ENCODE assay signal across 8 cellular contexts in the genomic region with DNA sequence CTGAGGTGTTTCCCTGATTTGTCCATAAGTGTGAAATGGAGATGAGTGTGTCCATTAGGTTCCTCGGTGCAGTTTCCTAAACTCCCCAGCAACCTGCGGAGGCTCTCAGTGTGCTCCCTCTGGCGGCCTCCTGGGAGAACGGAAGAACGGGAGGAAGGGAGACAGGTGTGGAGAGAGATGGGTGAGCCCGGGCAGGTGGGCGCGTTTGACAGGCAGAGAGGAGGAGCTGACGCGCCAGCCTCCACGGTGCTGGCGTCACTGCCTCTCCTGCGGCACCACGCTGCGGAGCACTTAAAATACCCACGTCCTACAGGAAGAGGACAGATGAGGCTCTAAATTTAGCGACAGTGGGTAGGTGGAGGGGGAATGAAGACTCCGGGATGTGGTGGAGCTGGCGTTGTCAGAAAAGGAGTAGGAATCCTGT. TPM values are rescaled to one million over a fixed set of nuclear protein-coding genes. Genes with fewer than 3 reads are reported as not detected.
DNase-seq lines count a peak whose midpoint lies in the region; ATAC-seq, FAIRE-seq and TF ChIP-seq lines count a peak whose summit lies in the region.

No MANE protein-coding gene starts in this region.

- peaks cover 5% of the 10 kb centered on the region for H3K9me3 Mint-ChIP-seq in activated CD4-positive, alpha-beta T cell treated with anti-CD3 and anti-CD28 coated beads for 36 hours (ENCODE audit: low read depth)

- TF ChIP-seq RAD21 in GM12878 (IDR thresholded peaks at IDR 0.05; ENCODE audit: insufficient read depth, low read depth, low read length) = no peak

- H3K36me3 ChIP-seq in GM12878 (ENCODE audit: control insufficient read depth in 2 of 2, insufficient read depth in 2 of 2, low read length in 1 of 2) = no peaks in the 10 kb centered on the region; a peak in 1 of 4 replicates

- ATAC-seq in activated CD4-positive, alpha-beta T cell treated with anti-CD3 and anti-CD28 coated beads for 36 hours = peak; percentile 80
- ATAC-seq in GM12878 = peak; percentile 66
- no peak for ATAC-seq in HG02610 (IDR thresholded peaks at IDR 0.05; ENCODE audit: unreplicated experiment)
- no peak for ATAC-seq in GM19351 (IDR thresholded peaks at IDR 0.05; ENCODE audit: unreplicated experiment)

- peak; percentile 38 to 43 (median 39); a peak in 5 of 6 replicates for TF ChIP-seq CTCF in GM12878 (IDR thresholded peaks at IDR 0.05 in 2 of 3, conservative IDR thresholded peaks at IDR 0.05 in 1 of 3; ENCODE audit: control insufficient read depth in 2 of 3, extremely low read depth in 1 of 3, insufficient read depth in 1 of 3, low read depth in 3 of 3, low read length in 3 of 3)

- no TSS peak for BruUV-seq in GM12878 (replicated peaks; lab: Mats Ljungman, UMichigan)

- H3K4me3 Mint-ChIP-seq in activated CD4-positive, alpha-beta T cell treated with anti-CD3 and anti-CD28 coated beads for 36 hours = peak overlapping the region; percentile 15

- H3K36me3 Mint-ChIP-seq in activated CD4-positive, alpha-beta T cell treated with anti-CD3 and anti-CD28 coated beads for 36 hours (ENCODE audit: low read depth) = no peaks in the 10 kb centered on the region

- RAD21 ChIA-PET in GM12878 (lab: Charles Lee; ENCODE audit: unreplicated experiment) = no interaction called here

- POLR2A ChIA-PET in activated CD4-positive, alpha-beta T cell treated with anti-CD3 and anti-CD28 coated beads for 36 hours (lab: Charles Lee) = no interaction called here
- POLR2A ChIA-PET in GM12878 (lab: Charles Lee) = no interaction called here

- H3K27ac Mint-ChIP-seq in activated CD4-positive, alpha-beta T cell treated with anti-CD3 and anti-CD28 coated beads for 36 hours = no peak overlapping the region

- H3K4me1 Mint-ChIP-seq in activated CD4-positive, alpha-beta T cell treated with anti-CD3 and anti-CD28 coated beads for 36 hours = peaks cover 11% of the 10 kb centered on the region

- H3K4me2 ChIP-seq in GM12878 (ENCODE audit: control insufficient read depth, insufficient read depth) = no peak overlapping the region

- H3K9ac ChIP-seq in GM12878 (ENCODE audit: control insufficient read depth, insufficient read depth, low read length) = no peak overlapping the region

- TF ChIP-seq EP300 in GM12878 (IDR thresholded peaks at IDR 0.05; ENCODE audit: borderline replicate concordance in 1 of 2, control insufficient read depth in 1 of 2, low read depth in 2 of 2, low read length in 2 of 2) = no peak

- peaks cover 14% of the 10 kb centered on the region for H3K27me3 Mint-ChIP-seq in activated CD4-positive, alpha-beta T cell treated with anti-CD3 and anti-CD28 coated beads for 36 hours

- DNase-seq in activated CD4-positive, alpha-beta T cell treated with anti-CD3 and anti-CD28 coated beads for 36 hours = peak; percentile 62
- DNase-seq in activated CD4-positive, alpha-beta T cell treated with anti-CD3 and anti-CD28 coated beads for 1 hour = no peak
- DNase-seq in NCI-H510A treated with DMSO at 0.1 percent for 48 hours (lab: John Stamatoyannopoulos, UW) = peak; percentile 64
- no peak for DNase-seq in GM12878 (ENCODE audit: low read depth, low spot score)
- peak; percentile 13 for DNase-seq in kidney glomerular epithelial cell (lab: John Stamatoyannopoulos, UW)
- peak in 2 of 3 donors; percentile 8 to 9 for DNase-seq in stimulated activated CD4-positive, alpha-beta T cell treated with anti-CD3 and anti-CD28 coated beads, TNF-alpha, amount 100 ng/mL, for 48 hours (ENCODE audit: low read depth in 3 of 3)

- no peak for TF ChIP-seq POLR2A in GM12878 (IDR thresholded peaks at IDR 0.05; ENCODE audit: low read depth, low read length)

- H3K4me1 ChIP-seq in GM12878 (ENCODE audit: control insufficient read depth, insufficient read depth, low read length) = no peaks in the 10 kb centered on the region

- SMC1A ChIA-PET in GM12878 (lab: Charles Lee; ENCODE audit: uncharacterized antibody, unreplicated experiment) = no interaction called here

- in situ Hi-C loops in GM12878 (cut with MboI) = no loop called here

- peaks cover 0 to 4% of the 10 kb centered on the region in 2 experiments; a peak in 1 of 4 replicates for H3K27me3 ChIP-seq in GM12878 (replicated peaks in 1 of 2; ENCODE audit: control insufficient read depth in 2 of 2, insufficient read depth in 2 of 2, low read length in 1 of 2)

- no peaks in the 10 kb centered on the region for H3K79me2 ChIP-seq in GM12878 (ENCODE audit: control insufficient read depth, insufficient read depth, low read length)

- H3K9me3 ChIP-seq in GM12878 (replicated peaks; ENCODE audit: control insufficient read depth, insufficient read depth, low read length) = no peaks in the 10 kb centered on the region; the same call in 1 of the 3 replicates

- WGBS in GM12878 (ENCODE audit: insufficient coverage, insufficient replicate concordance, low lambda C conversion rate, missing lambda C conversion rate) = 9% methylated on average over 19 of the region's 19 CpGs

- FAIRE-seq in GM12878 (lab: Jason Lieb, UNC) = no peak

- H2AFZ ChIP-seq in GM12878 (ENCODE audit: control insufficient read depth, low read depth, low read length) = no peak overlapping the region

- CTCF ChIA-PET in activated CD4-positive, alpha-beta T cell treated with anti-CD3 and anti-CD28 coated beads for 36 hours (lab: Charles Lee) = interaction anchor here (0.6 to 3.6 kb wide), 10 partner anchors 9 to 95 kb away, joined by 3 to 13 read pairs (median 4); a partner anchor contains a TSS
- CTCF ChIA-PET in GM12878 (lab: Yijun Ruan, JAX) = interaction anchor here (0.7 to 1.3 kb wide), 4 partner anchors 8 to 83 kb away, joined by 3 to 5 read pairs (median 4); a partner anchor contains a TSS

- no peak overlapping the region for H3K4me3 ChIP-seq in GM12878

- H3K27ac ChIP-seq in GM12878 (ENCODE audit: control insufficient read depth, insufficient read depth) = no peak overlapping the region

- intact Hi-C loops in activated CD4-positive, alpha-beta T cell treated with anti-CD3 and anti-CD28 coated beads for 36 hours (cut with DNase I, micrococcal nuclease) = loop anchor here in 1 of 2 experiments (1.0 kb wide), 1 partner anchor 26 kb away; no protein-coding TSS in a partner anchor
- intact Hi-C loops in GM12878 (cut with micrococcal nuclease; ENCODE audit: unreplicated experiment) = no loop called here

- no peaks in the 10 kb centered on the region for H4K20me1 ChIP-seq in GM12878 (ENCODE audit: control insufficient read depth, insufficient read depth)

RNA-seq across cellular contexts. Expression of a gene that starts 26.8 kb away (rescaled TPM):
- 10 to 100 TPM; 25.4 to 38.8 TPM for total RNA-seq in activated CD4-positive, alpha-beta T cell treated with anti-CD3 and anti-CD28 coated beads for 36 hours
- 28.2 and 33.2 TPM in 2 replicates for total RNA-seq in GM12878 (2013; cell fraction: nucleolus; rRNA removed)
- total RNA-seq in GM12878 (2014; rRNA removed) = 12.3 and 14.5 TPM in 2 replicates
- total RNA-seq in GM12878 (2014; rRNA removed; fragmentation: Illumina TruSeq; extraction: Trizol) = 11.9 and 13.0 TPM in 2 replicates
- 29.2 and 31.9 TPM in 2 replicates for total RNA-seq in GM12878 (2021)
- 14.7 TPM for polyA plus RNA-seq in GM12878 (2011; ENCODE audit: low read depth)
- 12.1 and 17.1 TPM in 2 replicates for polyA plus RNA-seq in GM12878 (2011; rRNA removed)
- polyA plus RNA-seq in GM12878 (2011; cell fraction: cytosol; rRNA removed) = 15.9 and 20.2 TPM in 2 replicates
- polyA plus RNA-seq in GM12878 (2011; cell fraction: nucleus; rRNA removed) = 30.8 and 33.7 TPM in 2 replicates
- polyA plus RNA-seq in GM12878 (2012) = 16.4 and 18.9 TPM in 2 replicates
- polyA plus RNA-seq in GM12878 (2014; fragmentation: Illumina TruSeq; extraction: Trizol) = 10.1 and 14.4 TPM in 2 replicates
- 1 to 10 TPM; 1.3 to 2.9 TPM for polyA plus RNA-seq in GM12878 (2014; fragmentation: Nextera tagmentation; extraction: Ambion mirVana)
- 15.2 and 17.9 TPM in 2 replicates for polyA plus RNA-seq in GM12878 (2014; rRNA removed)
- polyA plus RNA-seq in GM12878 (2016; fragmentation: Nextera tagmentation; extraction: Ambion mirVana) = 1 to 10 TPM; 6.6 to 7.1 TPM
- polyA minus RNA-seq in GM12878 (2011; rRNA and poly(A)+ RNA removed) = 17.0 and 25.0 TPM in 2 replicates
- 7.0 and 7.4 TPM in 2 replicates for polyA minus RNA-seq in GM12878 (2011; cell fraction: cytosol; rRNA and poly(A)+ RNA removed)
- polyA minus RNA-seq in GM12878 (2011; cell fraction: nucleus; rRNA and poly(A)+ RNA removed) = 17.5 and 27.0 TPM in 2 replicates

RNA-seq across cellular contexts. Expression of a gene that starts 32.5 kb away (rescaled TPM):
- total RNA-seq in activated CD4-positive, alpha-beta T cell treated with anti-CD3 and anti-CD28 coated beads for 36 hours = 10 to 100 TPM; 28.2 to 37.9 TPM
- total RNA-seq in GM12878 (2013; cell fraction: nucleolus; rRNA removed) = 63.2 and 75.7 TPM in 2 replicates
- 11.9 and 13.8 TPM in 2 replicates for total RNA-seq in GM12878 (2014; rRNA removed)
- 8.3 and 8.8 TPM in 2 replicates for total RNA-seq in GM12878 (2014; rRNA removed; fragmentation: Illumina TruSeq; extraction: Trizol)
- total RNA-seq in GM12878 (2021) = 17.1 and 24.7 TPM in 2 replicates
- 15.9 TPM for polyA plus RNA-seq in GM12878 (2011; ENCODE audit: low read depth)
- polyA plus RNA-seq in GM12878 (2011; rRNA removed) = 16.9 and 28.9 TPM in 2 replicates
- 26.1 and 30.0 TPM in 2 replicates for polyA plus RNA-seq in GM12878 (2011; cell fraction: cytosol; rRNA removed)
- polyA plus RNA-seq in GM12878 (2011; cell fraction: nucleus; rRNA removed) = 143 and 188 TPM in 2 replicates
- 24.7 and 25.7 TPM in 2 replicates for polyA plus RNA-seq in GM12878 (2012)
- 9.5 and 14.7 TPM in 2 replicates for polyA plus RNA-seq in GM12878 (2014; fragmentation: Illumina TruSeq; extraction: Trizol)
- under 1 TPM; 0.09 to 0.14 TPM for polyA plus RNA-seq in GM12878 (2014; fragmentation: Nextera tagmentation; extraction: Ambion mirVana)
- polyA plus RNA-seq in GM12878 (2014; rRNA removed) = 33.8 and 35.9 TPM in 2 replicates
- polyA plus RNA-seq in GM12878 (2016; fragmentation: Nextera tagmentation; extraction: Ambion mirVana) = 1 to 10 TPM; 6.5 to 7.1 TPM
- polyA minus RNA-seq in GM12878 (2011; rRNA and poly(A)+ RNA removed) = 18.7 and 38.4 TPM in 2 replicates
- polyA minus RNA-seq in GM12878 (2011; cell fraction: cytosol; rRNA and poly(A)+ RNA removed) = 10.2 and 11.4 TPM in 2 replicates
- 33.0 and 54.5 TPM in 2 replicates for polyA minus RNA-seq in GM12878 (2011; cell fraction: nucleus; rRNA and poly(A)+ RNA removed)

RNA-seq across cellular contexts. Expression of a gene that starts 34.0 kb away (rescaled TPM):
- total RNA-seq in activated CD4-positive, alpha-beta T cell treated with anti-CD3 and anti-CD28 coated beads for 36 hours = not detected
- not detected in 2 replicates for total RNA-seq in GM12878 (2013; cell fraction: nucleolus; rRNA removed)
- 0.34 TPM in 1 of 2 replicates, not detected in the other for total RNA-seq in GM12878 (2014; rRNA removed)
- total RNA-seq in GM12878 (2014; rRNA removed; fragmentation: Illumina TruSeq; extraction: Trizol) = not detected in 2 replicates
- not detected in 2 replicates for total RNA-seq in GM12878 (2021)
- not detected for polyA plus RNA-seq in GM12878 (2011; ENCODE audit: low read depth)
- 0.11 and 0.19 TPM in 2 replicates for polyA plus RNA-seq in GM12878 (2011; rRNA removed)
- 0.10 and 0.36 TPM in 2 replicates for polyA plus RNA-seq in GM12878 (2011; cell fraction: cytosol; rRNA removed)
- polyA plus RNA-seq in GM12878 (2011; cell fraction: nucleus; rRNA removed) = 1.4 and 2.0 TPM in 2 replicates
- 3.2 and 5.3 TPM in 2 replicates for polyA plus RNA-seq in GM12878 (2012)
- polyA plus RNA-seq in GM12878 (2014; fragmentation: Illumina TruSeq; extraction: Trizol) = not detected in 2 replicates
- polyA plus RNA-seq in GM12878 (2014; fragmentation: Nextera tagmentation; extraction: Ambion mirVana) = under 1 TPM in 1 of 2 experiments, not detected in 1; 0.29 TPM
- polyA plus RNA-seq in GM12878 (2014; rRNA removed) = 0.35 TPM in 1 of 2 replicates, not detected in the other
- 1 to 10 TPM in 1 of 2 experiments, under 1 TPM in 1; 0.23 to 1.1 TPM for polyA plus RNA-seq in GM12878 (2016; fragmentation: Nextera tagmentation; extraction: Ambion mirVana)
- not detected in 2 replicates for polyA minus RNA-seq in GM12878 (2011; rRNA and poly(A)+ RNA removed)
- not detected in 2 replicates for polyA minus RNA-seq in GM12878 (2011; cell fraction: cytosol; rRNA and poly(A)+ RNA removed)
- not detected in 2 replicates for polyA minus RNA-seq in GM12878 (2011; cell fraction: nucleus; rRNA and poly(A)+ RNA removed)

RNA-seq across cellular contexts. Expression of a gene that starts 53.7 kb away (rescaled TPM):
- 10 to 100 TPM; 17.3 to 18.9 TPM for total RNA-seq in activated CD4-positive, alpha-beta T cell treated with anti-CD3 and anti-CD28 coated beads for 36 hours
- 30.5 and 32.9 TPM in 2 replicates for total RNA-seq in GM12878 (2013; cell fraction: nucleolus; rRNA removed)
- total RNA-seq in GM12878 (2014; rRNA removed) (10.7 and 12.8 TPM in 2 replicates), GM12878 (2014; rRNA removed; fragmentation: Illumina TruSeq; extraction: Trizol) (10.2 and 11.7 TPM in 2 replicates), GM12878 (2021) (10.3 and 11.5 TPM in 2 replicates)
- 3.7 TPM for polyA plus RNA-seq in GM12878 (2011; ENCODE audit: low read depth)
- polyA plus RNA-seq in GM12878 (2011; rRNA removed) (4.9 and 5.8 TPM in 2 replicates), GM12878 (2014; fragmentation: Illumina TruSeq; extraction: Trizol) (10.5 and 16.3 TPM in 2 replicates), GM12878 (2014; fragmentation: Nextera tagmentation; extraction: Ambion mirVana) (1 to 10 TPM; 1.3 to 2.5 TPM), GM12878 (2014; rRNA removed) (10.6 and 14.2 TPM in 2 replicates), GM12878 (2016; fragmentation: Nextera tagmentation; extraction: Ambion mirVana) (1 to 10 TPM; 4.7 to 6.0 TPM)
- 7.6 and 8.8 TPM in 2 replicates for polyA plus RNA-seq in GM12878 (2011; cell fraction: cytosol; rRNA removed)
- polyA plus RNA-seq in GM12878 (2011; cell fraction: nucleus; rRNA removed) = 8.4 and 10.5 TPM in 2 replicates
- 6.3 and 9.0 TPM in 2 replicates for polyA plus RNA-seq in GM12878 (2012)
- 9.8 and 12.7 TPM in 2 replicates for polyA minus RNA-seq in GM12878 (2011; rRNA and poly(A)+ RNA removed)
- polyA minus RNA-seq in GM12878 (2011; cell fraction: cytosol; rRNA and poly(A)+ RNA removed) = 8.7 and 14.0 TPM in 2 replicates
- polyA minus RNA-seq in GM12878 (2011; cell fraction: nucleus; rRNA and poly(A)+ RNA removed) = 5.9 and 11.1 TPM in 2 replicates

Comparison
In these comparisons a context has a peak if more than half of its experiments do, and no peak if none do; other contexts are left out.
1. DNase-seq: peak in activated CD4-positive, alpha-beta T cell treated with anti-CD3 and anti-CD28 coated beads for 36 hours (single experiment), NCI-H510A treated with DMSO at 0.1 percent for 48 hours (single experiment), kidney glomerular epithelial cell (single experiment) and stimulated activated CD4-positive, alpha-beta T cell treated with anti-CD3 and anti-CD28 coated beads, TNF-alpha, amount 100 ng/mL, for 48 hours (2 of 3); none in activated CD4-positive, alpha-beta T cell treated with anti-CD3 and anti-CD28 coated beads for 1 hour (single experiment) and GM12878 (single experiment).
2. ATAC-seq: peak in activated CD4-positive, alpha-beta T cell treated with anti-CD3 and anti-CD28 coated beads for 36 hours (single experiment) and GM12878 (single experiment); none in HG02610 (single experiment) and GM19351 (single experiment).